33 cellular contexts compared by ENCODE assay signal in the genomic region with DNA sequence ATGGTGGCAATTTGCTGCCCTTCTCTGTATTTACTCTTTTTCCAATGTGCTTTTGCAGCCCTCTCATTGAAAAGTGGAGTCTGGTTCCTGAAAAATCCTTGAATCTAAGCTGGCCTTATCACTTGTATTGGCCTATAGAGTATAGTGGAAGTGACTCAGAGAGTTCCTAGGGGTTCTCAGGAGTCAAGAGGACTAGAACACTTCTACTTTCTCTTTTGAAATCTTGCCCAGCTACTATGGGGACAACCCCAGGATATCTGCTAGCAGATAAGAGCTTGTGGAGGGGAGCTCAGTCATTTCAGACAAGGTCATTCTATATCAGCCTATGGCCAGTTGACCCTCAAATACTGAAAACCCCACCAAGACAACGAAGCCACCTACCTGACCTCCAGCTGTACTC. TPM values are rescaled to one million over a fixed set of nuclear protein-coding genes. Genes with fewer than 3 reads are reported as not detected.
A peak's percentile ranks its signal among the peaks of the same experiment; 100 is the strongest.
DNase-seq lines count a peak whose midpoint lies in the region; ATAC-seq, FAIRE-seq and TF ChIP-seq lines count a peak whose summit lies in the region.
"Had no signal": no experiment of that assay in that cellular context is flagged by ENCODE, and none has a peak within 500 bp of the region (broad histone marks: within the 10 kb centered on the region; RNA-seq: fewer than 3 reads in every experiment).

No MANE protein-coding gene starts in this region.

- ATAC-seq in GM18498 (IDR thresholded peaks at IDR 0.05; ENCODE audit: unreplicated experiment) (peak; percentile 57), HG02588 (IDR thresholded peaks at IDR 0.05; ENCODE audit: unreplicated experiment) (peak; percentile 55), left lung (peak; percentile 45), SK-N-SH treated with all-trans-retinoic acid at 6 μM for 48 hours (no peak)
- no peak for ATAC-seq in activated CD8-positive, alpha-beta T cell treated with anti-CD3 and anti-CD28 coated beads, Interleukin-2, amount 10 ng/mL, durations not matched to agents 7 days and 5 days
- ATAC-seq: A549; activated CD8-positive, alpha-beta T cell treated with anti-CD3 and anti-CD28 coated beads for 36 hours; activated T-helper 17 cell treated with anti-CD3 and anti-CD28 coated beads, Interleukin-2, amount 50 U/mL, for 72 hours; naive thymus-derived CD8-positive, alpha-beta T cell; stimulated activated naive CD8-positive, alpha-beta T cell treated with anti-CD3 and anti-CD28 coated beads, Interleukin-15, amount 100 ng/mL, for 72 hours had no signal

- peak; percentile 8 for DNase-seq in RPMI7951 (ENCODE audit: low read depth)
- no peak for DNase-seq in left lung
- DNase-seq in kidney: no peak
- no peak for DNase-seq in foreskin melanocyte
- no peak for DNase-seq in activated CD8-positive, alpha-beta T cell treated with anti-CD3 and anti-CD28 coated beads, Interleukin-2, amount 10 ng/mL, durations not matched to agents 7 days and 5 days
- DNase-seq: activated CD4-positive, alpha-beta T cell treated with anti-CD3 and anti-CD28 coated beads for 1 hour; activated CD8-positive, alpha-beta T cell treated with anti-CD3 and anti-CD28 coated beads for 36 hours; activated naive CD4-positive, alpha-beta T cell treated with anti-CD3 and anti-CD28 coated beads, Interleukin-2, amount 10 ng/mL, durations not matched to agents 7 days and 5 days; adrenal gland; CD4-positive, alpha-beta T cell; central memory CD4-positive, alpha-beta T cell; cortex of kidney; effector memory CD4-positive, alpha-beta T cell; naive thymus-derived CD8-positive, alpha-beta T cell; NCI-H1092; NCI-H187; NCI-H524; right lobe of liver; spleen; stimulated activated CD4-positive, alpha-beta T cell treated with anti-CD3 and anti-CD28 coated beads, Interleukin-2, amount 100 ng/mL, for 24 hours; stimulated activated naive CD8-positive, alpha-beta T cell treated with anti-CD3 and anti-CD28 coated beads, Interleukin-15, amount 100 ng/mL, for 72 hours; uterus had no signal

- CTCF ChIA-PET in activated CD8-positive, alpha-beta T cell treated with anti-CD3 and anti-CD28 coated beads, Interleukin-2, amount 10 ng/mL, durations not matched to agents 7 days and 5 days (lab: Charles Lee): no interaction called here

- TF ChIP-seq CTCF in left lung (IDR thresholded peaks at IDR 0.05): no peak
- TF ChIP-seq CTCF in kidney (IDR thresholded peaks at IDR 0.05; ENCODE audit: borderline replicate concordance, extremely low read depth, insufficient read depth): no peak

- H3K36me3 Mint-ChIP-seq in activated CD8-positive, alpha-beta T cell treated with anti-CD3 and anti-CD28 coated beads, Interleukin-2, amount 10 ng/mL, durations not matched to agents 7 days and 5 days (ENCODE audit: low read depth): no peaks in the 10 kb centered on the region
- H3K36me3 Mint-ChIP-seq: activated naive CD4-positive, alpha-beta T cell treated with anti-CD3 and anti-CD28 coated beads, Interleukin-2, amount 10 ng/mL, durations not matched to agents 7 days and 5 days; naive thymus-derived CD8-positive, alpha-beta T cell had no signal

- H3K36me3 ChIP-seq in left lung (no peaks in the 10 kb centered on the region), kidney (ENCODE audit: control insufficient read depth in 1 of 2, insufficient read depth in 2 of 2, low read length in 2 of 2) (no peaks in the 10 kb centered on the region)
- H3K36me3 ChIP-seq: adrenal gland, right lobe of liver, spleen, thoracic aorta, uterus had no signal

- H3K9ac ChIP-seq in kidney (ENCODE audit: low read length in 2 of 2): no peak overlapping the region

- POLR2A ChIA-PET in activated CD8-positive, alpha-beta T cell treated with anti-CD3 and anti-CD28 coated beads, Interleukin-2, amount 10 ng/mL, durations not matched to agents 7 days and 5 days (lab: Charles Lee): no interaction called here

- H3K27ac ChIP-seq in left lung (no peak overlapping the region), kidney (ENCODE audit: low read depth in 2 of 2, low read length in 2 of 2) (no peak overlapping the region)
- H3K27ac ChIP-seq: A549, adrenal gland, epithelial cell of prostate, right lobe of liver, spleen, thoracic aorta, uterus had no signal

- intact Hi-C loops in left lung (cut with DNase I): no loop called here
- intact Hi-C loops in kidney (cut with DNase I): no loop called here

- no peaks in the 10 kb centered on the region for H3K4me1 ChIP-seq in left lung
- H3K4me1 ChIP-seq in kidney (ENCODE audit: control insufficient read depth in 1 of 2, insufficient read depth in 1 of 2, low read depth in 1 of 2, low read length in 2 of 2): no peaks in the 10 kb centered on the region
- H3K4me1 ChIP-seq: A549, adrenal gland, right lobe of liver, uterus had no signal

- H3K4me1 Mint-ChIP-seq in activated CD8-positive, alpha-beta T cell treated with anti-CD3 and anti-CD28 coated beads, Interleukin-2, amount 10 ng/mL, durations not matched to agents 7 days and 5 days (ENCODE audit: low read depth): no peaks in the 10 kb centered on the region
- H3K4me1 Mint-ChIP-seq: activated naive CD4-positive, alpha-beta T cell treated with anti-CD3 and anti-CD28 coated beads, Interleukin-2, amount 10 ng/mL, durations not matched to agents 7 days and 5 days; activated T-helper 17 cell treated with anti-CD3 and anti-CD28 coated beads, Interleukin-2, amount 50 U/mL, for 72 hours; naive thymus-derived CD8-positive, alpha-beta T cell; stimulated activated naive CD8-positive, alpha-beta T cell treated with anti-CD3 and anti-CD28 coated beads, Interleukin-15, amount 100 ng/mL, for 72 hours had no signal

- peaks cover 0 to 11% of the 10 kb centered on the region in 2 donors for H3K27me3 ChIP-seq in left lung
- H3K27me3 ChIP-seq: right lobe of liver, uterus had no signal

- no peak for FAIRE-seq in kidney (lab: Jason Lieb, UNC)
- FAIRE-seq: A549, D721Med, islet of Langerhans had no signal

- no peaks in the 10 kb centered on the region for H3K9me3 ChIP-seq in left lung
- H3K9me3 ChIP-seq in kidney (ENCODE audit: control insufficient read depth in 1 of 2, low read length in 2 of 2): no peaks in the 10 kb centered on the region
- H3K9me3 ChIP-seq: A549, adrenal gland, right lobe of liver, spleen, thoracic aorta, uterus had no signal

- no peak overlapping the region for H3K4me3 Mint-ChIP-seq in activated CD8-positive, alpha-beta T cell treated with anti-CD3 and anti-CD28 coated beads, Interleukin-2, amount 10 ng/mL, durations not matched to agents 7 days and 5 days
- H3K4me3 Mint-ChIP-seq: activated CD8-positive, alpha-beta T cell treated with anti-CD3 and anti-CD28 coated beads for 36 hours; activated naive CD4-positive, alpha-beta T cell treated with anti-CD3 and anti-CD28 coated beads, Interleukin-2, amount 10 ng/mL, durations not matched to agents 7 days and 5 days; activated T-helper 17 cell treated with anti-CD3 and anti-CD28 coated beads, Interleukin-2, amount 50 U/mL, for 72 hours; CD4-positive, alpha-beta T cell; naive thymus-derived CD8-positive, alpha-beta T cell; stimulated activated naive CD8-positive, alpha-beta T cell treated with anti-CD3 and anti-CD28 coated beads, Interleukin-15, amount 100 ng/mL, for 72 hours; T-helper 1 cell treated with Interleukin-12 subunit alpha and Interleukin-12 subunit beta and Interleukin-4 antibody, amounts not matched to agents 30 μg/mL and 1 μg/mL, for 36 hours had no signal

- peaks cover 2% of the 10 kb centered on the region for H3K27me3 Mint-ChIP-seq in activated CD8-positive, alpha-beta T cell treated with anti-CD3 and anti-CD28 coated beads, Interleukin-2, amount 10 ng/mL, durations not matched to agents 7 days and 5 days (ENCODE audit: low read depth)

- no peaks in the 10 kb centered on the region for H3K9me3 Mint-ChIP-seq in activated CD8-positive, alpha-beta T cell treated with anti-CD3 and anti-CD28 coated beads, Interleukin-2, amount 10 ng/mL, durations not matched to agents 7 days and 5 days (ENCODE audit: insufficient read depth)
- H3K9me3 Mint-ChIP-seq: activated CD8-positive, alpha-beta T cell treated with anti-CD3 and anti-CD28 coated beads for 36 hours; activated naive CD4-positive, alpha-beta T cell treated with anti-CD3 and anti-CD28 coated beads, Interleukin-2, amount 10 ng/mL, durations not matched to agents 7 days and 5 days; activated T-helper 17 cell treated with anti-CD3 and anti-CD28 coated beads, Interleukin-2, amount 50 U/mL, for 72 hours; CD4-positive, alpha-beta T cell; naive thymus-derived CD8-positive, alpha-beta T cell; stimulated activated naive CD8-positive, alpha-beta T cell treated with anti-CD3 and anti-CD28 coated beads, Interleukin-15, amount 100 ng/mL, for 72 hours; T-helper 1 cell treated with Interleukin-12 subunit alpha and Interleukin-12 subunit beta and Interleukin-4 antibody, amounts not matched to agents 30 μg/mL and 1 μg/mL, for 36 hours had no signal

- H3K4me3 ChIP-seq in left lung (no peak overlapping the region), kidney (ENCODE audit: low read length in 2 of 2) (no peak overlapping the region)
- H3K4me3 ChIP-seq: A549, adrenal gland, right lobe of liver, spleen, thoracic aorta, uterus had no signal

- no peak overlapping the region for H3K27ac Mint-ChIP-seq in activated CD8-positive, alpha-beta T cell treated with anti-CD3 and anti-CD28 coated beads, Interleukin-2, amount 10 ng/mL, durations not matched to agents 7 days and 5 days
- H3K27ac Mint-ChIP-seq: activated CD8-positive, alpha-beta T cell treated with anti-CD3 and anti-CD28 coated beads for 36 hours; activated naive CD4-positive, alpha-beta T cell treated with anti-CD3 and anti-CD28 coated beads, Interleukin-2, amount 10 ng/mL, durations not matched to agents 7 days and 5 days; activated T-helper 17 cell treated with anti-CD3 and anti-CD28 coated beads, Interleukin-2, amount 50 U/mL, for 72 hours; CD4-positive, alpha-beta T cell; naive thymus-derived CD8-positive, alpha-beta T cell; stimulated activated naive CD8-positive, alpha-beta T cell treated with anti-CD3 and anti-CD28 coated beads, Interleukin-15, amount 100 ng/mL, for 72 hours; T-helper 1 cell treated with Interleukin-12 subunit alpha and Interleukin-12 subunit beta and Interleukin-4 antibody, amounts not matched to agents 30 μg/mL and 1 μg/mL, for 36 hours had no signal

TF ChIP-seq in SK-N-SH treated with all-trans-retinoic acid at 6 μM for 48 hours, 23 proteins besides CTCF, POLR2A, EP300 and RAD21 (continues in another document):
- TF ChIP-seq ARNTL (CRISPR knock-in tag; IDR thresholded peaks at IDR 0.05; ENCODE audit: borderline replicate concordance, low read depth): no peak

RNA-seq across cellular contexts. Expression of a gene that starts 26.7 kb away (rescaled TPM):
- total RNA-seq in RPMI7951 (2014; rRNA removed; shearing (Covaris generic)): not detected in 2 replicates
- under 1 TPM; 0.29 to 0.41 TPM for total RNA-seq in left lung
- 1.6 TPM for total RNA-seq in kidney
- 2.0 TPM for polyA plus RNA-seq in kidney (ENCODE audit: insufficient read depth, low read depth, low replicate concordance)
- total RNA-seq in activated CD8-positive, alpha-beta T cell treated with anti-CD3 and anti-CD28 coated beads, Interleukin-2, amount 10 ng/mL, durations not matched to agents 7 days and 5 days: not detected
- total RNA-seq: activated CD8-positive, alpha-beta T cell treated with anti-CD3 and anti-CD28 coated beads for 36 hours; activated T-helper 17 cell treated with anti-CD3 and anti-CD28 coated beads, Interleukin-2, amount 50 U/mL, for 72 hours; CD4-positive, alpha-beta T cell; HT1080; naive thymus-derived CD8-positive, alpha-beta T cell; right lobe of liver had no signal
- polyA plus RNA-seq: A549; naive thymus-derived CD8-positive, alpha-beta T cell had no signal

Comparison
In these comparisons a context has a peak if more than half of its experiments do, and no peak if none do; other contexts are left out.
1. ATAC-seq: peak in GM18498 (single experiment), HG02588 (single experiment) and left lung (single experiment); none in SK-N-SH treated with all-trans-retinoic acid at 6 μM for 48 hours (single experiment) and activated CD8-positive, alpha-beta T cell treated with anti-CD3 and anti-CD28 coated beads, Interleukin-2, amount 10 ng/mL, durations not matched to agents 7 days and 5 days (single experiment).